23 cellular contexts compared by ENCODE assay signal in genomic region chr20:51322164-51322707, GRCh38.
"Had no signal": no experiment of that assay in that cellular context is flagged by ENCODE, and none has a peak within 500 bp of the region (broad histone marks: within the 10 kb centered on the region; RNA-seq: fewer than 3 reads in every experiment).

No MANE protein-coding gene starts in this region.

- FAIRE-seq: TTC549 had no signal

- ATAC-seq: activated CD8-positive, alpha-beta T cell treated with anti-CD3 and anti-CD28 coated beads, Interleukin-2, amount 10 ng/mL, durations not matched to agents 7 days and 5 days; foreskin keratinocyte; stimulated activated memory B cell treated with anti-CD40 and anti-IgM and Interleukin-4, amounts not matched to agents 10 μg/mL and 1 μg/mL and 100 μg/mL, for 72 hours had no signal

- H3K9me3 ChIP-seq: suprapubic skin, tibial nerve had no signal

- H3K27me3 ChIP-seq: foreskin keratinocyte, sigmoid colon, suprapubic skin had no signal

- H3K4me1 Mint-ChIP-seq: activated naive CD4-positive, alpha-beta T cell treated with anti-CD3 and anti-CD28 coated beads, Interleukin-2, amount 50 U/mL, for 24 hours had no signal

- H3K4me2 ChIP-seq: smooth muscle cell had no signal

- H3K36me3 ChIP-seq: sigmoid colon, stomach, suprapubic skin, tibial nerve, WERI-Rb-1 had no signal

- H3K36me3 Mint-ChIP-seq: activated naive CD4-positive, alpha-beta T cell treated with anti-CD3 and anti-CD28 coated beads, Interleukin-2, amount 50 U/mL, for 24 hours; brain; stimulated activated memory B cell treated with anti-CD40 and anti-IgM and Interleukin-4, amounts not matched to agents 10 μg/mL and 1 μg/mL and 100 μg/mL, for 72 hours had no signal

- H3K4me3 ChIP-seq: sigmoid colon, smooth muscle cell, stomach, suprapubic skin, tibial nerve had no signal

- H3K27ac ChIP-seq: foreskin keratinocyte, sigmoid colon, stomach, suprapubic skin, tibial nerve, WERI-Rb-1 had no signal

- H3K4me3 Mint-ChIP-seq: activated CD8-positive, alpha-beta T cell treated with anti-CD3 and anti-CD28 coated beads, Interleukin-2, amount 10 ng/mL, durations not matched to agents 7 days and 5 days; activated naive CD4-positive, alpha-beta T cell treated with anti-CD3 and anti-CD28 coated beads, Interleukin-2, amount 50 U/mL, for 24 hours; activated T-helper 1 cell treated with anti-CD3 and anti-CD28 coated beads, Interleukin-12 subunit alpha, Interleukin-12 subunit beta, Interleukin-2, Interleukin-4 antibody, amounts not matched to agents 30 ng/mL and 10 ng/mL and 1 ng/mL, durations not matched to agents 14 hours and 24 hours and 36 hours; brain; dendritic cell treated with granulocyte-macrophage colony-stimulating factor and Interleukin-4, amounts not matched to agents 40 ng/mL and 50 ng/mL, for 4 days; naive B cell; stimulated activated memory B cell treated with anti-CD40 and anti-IgM and Interleukin-4, amounts not matched to agents 10 μg/mL and 1 μg/mL and 100 μg/mL, for 72 hours had no signal

- H3K4me1 ChIP-seq: foreskin keratinocyte, stomach, suprapubic skin, tibial nerve had no signal

- DNase-seq: activated CD4-positive, alpha-beta T cell treated with anti-CD3 and anti-CD28 coated beads for 1 hour; activated CD4-positive, alpha-beta T cell treated with anti-CD3 and anti-CD28 coated beads, Interleukin-2, amount 50 U/mL, for 1 hour; activated CD8-positive, alpha-beta T cell treated with anti-CD3 and anti-CD28 coated beads, Interleukin-2, amount 10 ng/mL, durations not matched to agents 7 days and 5 days; activated gamma-delta T cell; anterior cingulate cortex; effector CD8-positive, alpha-beta T cell; foreskin keratinocyte; mesenchymal stem cell; naive B cell; sigmoid colon; stimulated activated CD4-positive, alpha-beta T cell treated with anti-CD3 and anti-CD28 coated beads, Interleukin-15, amount 100 ng/mL, for 24 hours; stomach; T-helper 1 cell; WERI-Rb-1 had no signal

- H3K27ac Mint-ChIP-seq: activated CD8-positive, alpha-beta T cell treated with anti-CD3 and anti-CD28 coated beads, Interleukin-2, amount 10 ng/mL, durations not matched to agents 7 days and 5 days; activated naive CD4-positive, alpha-beta T cell treated with anti-CD3 and anti-CD28 coated beads, Interleukin-2, amount 50 U/mL, for 24 hours; activated T-helper 1 cell treated with anti-CD3 and anti-CD28 coated beads, Interleukin-12 subunit alpha, Interleukin-12 subunit beta, Interleukin-2, Interleukin-4 antibody, amounts not matched to agents 30 ng/mL and 10 ng/mL and 1 ng/mL, durations not matched to agents 14 hours and 24 hours and 36 hours; dendritic cell treated with granulocyte-macrophage colony-stimulating factor and Interleukin-4, amounts not matched to agents 40 ng/mL and 50 ng/mL, for 4 days; naive B cell; stimulated activated memory B cell treated with anti-CD40 and anti-IgM and Interleukin-4, amounts not matched to agents 10 μg/mL and 1 μg/mL and 100 μg/mL, for 72 hours had no signal

- H3K9me3 Mint-ChIP-seq: activated naive CD4-positive, alpha-beta T cell treated with anti-CD3 and anti-CD28 coated beads, Interleukin-2, amount 50 U/mL, for 24 hours; activated T-helper 1 cell treated with anti-CD3 and anti-CD28 coated beads, Interleukin-12 subunit alpha, Interleukin-12 subunit beta, Interleukin-2, Interleukin-4 antibody, amounts not matched to agents 30 ng/mL and 10 ng/mL and 1 ng/mL, durations not matched to agents 14 hours and 24 hours and 36 hours; dendritic cell treated with granulocyte-macrophage colony-stimulating factor and Interleukin-4, amounts not matched to agents 40 ng/mL and 50 ng/mL, for 4 days had no signal
